14 cellular contexts compared by ENCODE assay signal in genomic region chr6:68636710-68637470, GRCh38. TPM values are rescaled to one million over a fixed set of nuclear protein-coding genes. Genes with fewer than 3 reads are reported as not detected.
DNase-seq lines count a peak whose midpoint lies in the region; ATAC-seq and TF ChIP-seq lines count a peak whose summit lies in the region.
"Had no signal": no experiment of that assay in that cellular context is flagged by ENCODE, and none has a peak within 500 bp of the region (broad histone marks: within the 10 kb centered on the region; RNA-seq: fewer than 3 reads in every experiment).

No MANE protein-coding gene starts in this region.

- H3K79me2 ChIP-seq in Karpas-422 (ENCODE audit: low read length): no peaks in the 10 kb centered on the region

- in situ Hi-C loops in astrocyte of the spinal cord (cut with HindIII; ENCODE audit: low sequenced_read_pairs): no loop called here

- TF ChIP-seq CTCF in astrocyte of the spinal cord (IDR thresholded peaks at IDR 0.05; ENCODE audit: low read depth, low read length) (no peak), lower lobe of right lung (IDR thresholded peaks at IDR 0.05) (no peak), suprapubic skin (IDR thresholded peaks at IDR 0.05) (no peak)

- H3K9me3 ChIP-seq in lower lobe of right lung: no peaks in the 10 kb centered on the region
- no peaks in the 10 kb centered on the region for H3K9me3 ChIP-seq in suprapubic skin
- no peaks in the 10 kb centered on the region for H3K9me3 ChIP-seq in Karpas-422 (ENCODE audit: low read length)
- H3K9me3 ChIP-seq: colonic mucosa, prostate gland had no signal

- no peak for TF ChIP-seq POLR2A in suprapubic skin (IDR thresholded peaks at IDR 0.05)

- H2AFZ ChIP-seq in Karpas-422 (ENCODE audit: low read length): no peak overlapping the region

- ATAC-seq in lower lobe of right lung: no peak

- no peaks in the 10 kb centered on the region for H3K9me2 ChIP-seq in Karpas-422 (replicated peaks; ENCODE audit: insufficient read depth, low read length)

- H3K4me1 ChIP-seq in lower lobe of right lung (peaks cover 5% of the 10 kb centered on the region), suprapubic skin (peaks cover 33% of the 10 kb centered on the region), Karpas-422 (ENCODE audit: low read length) (no peaks in the 10 kb centered on the region)
- H3K4me1 ChIP-seq: colonic mucosa, prostate gland had no signal

- H3K27ac ChIP-seq in lower lobe of right lung (no peak overlapping the region), suprapubic skin (no peak overlapping the region), Karpas-422 (ENCODE audit: low read length) (no peak overlapping the region)
- H3K27ac ChIP-seq: colonic mucosa had no signal

- no peak overlapping the region for H3K9ac ChIP-seq in Karpas-422 (ENCODE audit: low read length)

- 53% methylated on average over 6 of the region's 6 CpGs for WGBS in suprapubic skin

- H3K36me3 ChIP-seq in lower lobe of right lung (no peaks in the 10 kb centered on the region), suprapubic skin (no peaks in the 10 kb centered on the region), Karpas-422 (ENCODE audit: insufficient read depth, low read length) (no peaks in the 10 kb centered on the region)
- H3K36me3 ChIP-seq: colonic mucosa, prostate gland had no signal

- peak overlapping the region; percentile 70 for H3K4me3 ChIP-seq in astrocyte of the spinal cord (ENCODE audit: low read depth, low read length)
- peak overlapping the region; percentile 61 for H3K4me3 ChIP-seq in lower lobe of right lung
- peak overlapping the region; percentile 63 for H3K4me3 ChIP-seq in suprapubic skin
- no peak overlapping the region for H3K4me3 ChIP-seq in Karpas-422 (ENCODE audit: low read length)

- DNase-seq in NCI-H1092 treated with DMSO at 0.1 percent for 48 hours (lab: John Stamatoyannopoulos, UW) (peak; percentile 10), NCI-H1092 (lab: John Stamatoyannopoulos, UW) (no peak), astrocyte of the spinal cord (ENCODE audit: low read depth, low spot score) (no peak), lower lobe of right lung (no peak), suprapubic skin (ENCODE audit: low spot score in 2 of 2) (no peak), Karpas-422 (no peak)
- no peak for DNase-seq in stimulated activated CD4-positive, alpha-beta T cell treated with anti-CD3 and anti-CD28 coated beads, Interleukin-2, amount 100 ng/mL, for 48 hours
- no peak for DNase-seq in effector CD8-positive, alpha-beta T cell (lab: John Stamatoyannopoulos, UW)
- DNase-seq: activated CD4-positive, alpha-beta T cell treated with anti-CD3 and anti-CD28 coated beads, Interleukin-2, amount 50 U/mL, for 4 hours; activated effector memory CD4-positive, alpha-beta T cell treated with anti-CD3 and anti-CD28 coated beads, Interleukin-2, amount 50 U/mL, for 16 hours; colonic mucosa; NCI-H2081 treated with DMSO at 0.1 percent for 48 hours had no signal

- no peak overlapping the region for H3K4me2 ChIP-seq in Karpas-422 (ENCODE audit: low read depth, low read length, poor library complexity, severe bottlenecking)

- H4K20me1 ChIP-seq in Karpas-422 (ENCODE audit: insufficient read depth, low read depth, low read length): no peaks in the 10 kb centered on the region

- H3K27me3 ChIP-seq in lower lobe of right lung (ENCODE audit: low read depth) (peaks cover 14% of the 10 kb centered on the region), suprapubic skin (peaks cover 10% of the 10 kb centered on the region), Karpas-422 (ENCODE audit: low read length) (no peaks in the 10 kb centered on the region)

- intact Hi-C loops in lower lobe of right lung (cut with DNase I): no loop called here

- no peak for TF ChIP-seq EP300 in suprapubic skin (IDR thresholded peaks at IDR 0.05)

RNA-seq across cellular contexts. Expression of gene ADGRB3, which starts 1.8 kb away (rescaled TPM):
- total RNA-seq in lower lobe of right lung (2.3 TPM), suprapubic skin (1 to 10 TPM in 3 of 4 donors, under 1 TPM in 1; 0.42 to 2.2 (median 1.3) TPM)
- not detected in 2 replicates for total RNA-seq in Karpas-422 (2014; rRNA removed; shearing (Covaris generic); ENCODE audit: low replicate concordance)
- total RNA-seq: A172 had no signal
